ENCODE assay signal across 9 cellular contexts in the genomic region with DNA sequence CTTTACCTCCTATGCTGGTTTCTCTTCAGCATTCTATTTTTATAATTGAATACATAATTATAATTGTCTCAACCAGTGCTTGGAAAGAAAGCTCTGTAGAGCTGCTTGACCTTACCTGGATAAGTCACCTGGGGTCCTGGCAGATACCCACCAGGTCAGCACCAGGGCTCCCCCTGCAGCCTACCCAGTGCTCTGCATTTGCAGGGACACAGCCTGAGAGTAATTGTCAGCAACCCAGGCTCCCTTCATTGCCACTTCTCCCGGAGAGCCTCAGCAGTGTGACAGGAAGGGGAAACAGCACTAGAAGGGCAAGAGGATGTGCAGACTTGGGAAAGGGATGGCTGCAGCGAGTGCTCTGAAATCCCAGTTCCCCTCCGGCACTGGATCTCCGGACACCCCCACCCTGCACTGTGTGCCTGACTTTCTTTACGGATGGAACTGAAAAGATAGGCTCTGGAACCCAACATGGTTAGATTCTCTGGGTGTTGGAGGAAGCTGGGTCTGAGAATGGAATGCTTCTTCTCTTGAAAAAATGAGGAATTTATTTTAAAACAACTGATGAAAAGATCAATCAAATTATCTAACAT. TPM values are rescaled to one million over a fixed set of nuclear protein-coding genes. Genes with fewer than 3 reads are reported as not detected.
DNase-seq lines count a peak whose midpoint lies in the region; ATAC-seq, FAIRE-seq and TF ChIP-seq lines count a peak whose summit lies in the region.
"Had no signal": no experiment of that assay in that cellular context is flagged by ENCODE, and none has a peak within 500 bp of the region (broad histone marks: within the 10 kb centered on the region; RNA-seq: fewer than 3 reads in every experiment).

No MANE protein-coding gene starts in this region.

- intact Hi-C loops in Right ventricle myocardium inferior (cut with DNase I) = no loop called here

- ATAC-seq in Right ventricle myocardium inferior (peak; percentile 42), HG02973 (IDR thresholded peaks at IDR 0.05; ENCODE audit: unreplicated experiment) (peak; percentile 67)

- H3K27me3 ChIP-seq in right atrium auricular region = no peaks in the 10 kb centered on the region
- H3K27me3 ChIP-seq in tibial nerve = no peaks in the 10 kb centered on the region

- DNase-seq in Right ventricle myocardium inferior (ENCODE audit: missing footprints) (no peak), right atrium auricular region (ENCODE audit: low spot score) (no peak), SKM-1 (lab: John Stamatoyannopoulos, UW; ENCODE audit: unreplicated experiment) (peak; percentile 26), epithelial cell of proximal tubule (ENCODE audit: low read depth) (no peak), tibial nerve (ENCODE audit: low spot score in 2 of 2) (no peak), HTR-8/SVneo (ENCODE audit: insufficient read length, low spot score) (no peak)
- peak in 2 of 3 donors; percentile 12 to 30 for DNase-seq in stimulated activated CD4-positive, alpha-beta T cell treated with anti-CD3 and anti-CD28 coated beads, Interleukin-12 subunit alpha, Interleukin-12 subunit beta, amount 100 ng/mL, for 48 hours (ENCODE audit: low read depth in 2 of 3, low spot score in 1 of 3)

- no peak for TF ChIP-seq EP300 in tibial nerve (IDR thresholded peaks at IDR 0.05)

- no peak for TF ChIP-seq POLR2A in tibial nerve (IDR thresholded peaks at IDR 0.05)

- H3K4me3 ChIP-seq in right atrium auricular region = no peak overlapping the region
- H3K4me3 ChIP-seq in epithelial cell of proximal tubule (ENCODE audit: low read depth, low read length) = no peak overlapping the region
- no peak overlapping the region for H3K4me3 ChIP-seq in tibial nerve
- H3K4me3 ChIP-seq: adrenal gland had no signal

- H3K9me3 ChIP-seq in right atrium auricular region (no peaks in the 10 kb centered on the region), tibial nerve (no peaks in the 10 kb centered on the region)
- H3K9me3 ChIP-seq: adrenal gland had no signal

- WGBS in tibial nerve, 2 donors = 17 to 26% methylated on average over 5 of the region's 5 CpGs

- H3K27ac ChIP-seq in right atrium auricular region (no peak overlapping the region), tibial nerve (no peak overlapping the region)
- H3K27ac ChIP-seq: adrenal gland had no signal

- H3K36me3 ChIP-seq in right atrium auricular region (no peaks in the 10 kb centered on the region), tibial nerve (no peaks in the 10 kb centered on the region)
- H3K36me3 ChIP-seq: adrenal gland had no signal

- FAIRE-seq in HTR-8/SVneo (lab: Jason Lieb, UNC) = no peak

- H3K4me1 ChIP-seq in right atrium auricular region = no peaks in the 10 kb centered on the region
- H3K4me1 ChIP-seq in tibial nerve = no peaks in the 10 kb centered on the region
- H3K4me1 ChIP-seq: adrenal gland had no signal

- TF ChIP-seq CTCF in right atrium auricular region (IDR thresholded peaks at IDR 0.05) (peak in 1 of 2 donors; percentile 35), epithelial cell of proximal tubule (conservative IDR thresholded peaks at IDR 0.05; ENCODE audit: low read depth, low read length) (peak; percentile 68), tibial nerve (IDR thresholded peaks at IDR 0.05) (no peak)

RNA-seq across cellular contexts. Expression of gene PAX4, which starts 11.4 kb away (rescaled TPM):
- total RNA-seq in Right ventricle myocardium inferior = not detected
- total RNA-seq in right atrium auricular region = not detected
- total RNA-seq in epithelial cell of proximal tubule = not detected in 2 replicates
- total RNA-seq in tibial nerve = not detected
- total RNA-seq: adrenal gland had no signal

RNA-seq across cellular contexts. Expression of gene SND1, which starts 22.6 kb away (rescaled TPM):
- total RNA-seq in Right ventricle myocardium inferior = 85.0 TPM
- 10 to 100 TPM; 69.4 to 77.6 TPM for total RNA-seq in right atrium auricular region
- 122 and 137 TPM in 2 replicates for total RNA-seq in epithelial cell of proximal tubule
- total RNA-seq in tibial nerve = 100 to 1,000 TPM in 1 of 4 donors, 10 to 100 TPM in 3; 70.8 to 141 (median 85.7) TPM

RNA-seq across cellular contexts. Expression of gene FSCN3, which starts 35.8 kb away (rescaled TPM):
- 0.38 TPM for total RNA-seq in Right ventricle myocardium inferior
- 1 to 10 TPM in 1 of 2 donors, not detected in 1; 2.6 TPM for total RNA-seq in right atrium auricular region
- 2.4 and 4.1 TPM in 2 replicates for total RNA-seq in epithelial cell of proximal tubule
- total RNA-seq in tibial nerve = 1 to 10 TPM in 3 of 4 donors, under 1 TPM in 1; 0.63 to 2.7 (median 1.6) TPM

RNA-seq across cellular contexts. Expression of gene ARF5, which starts 41.1 kb away (rescaled TPM):
- total RNA-seq in Right ventricle myocardium inferior (78.1 TPM), right atrium auricular region (100 to 1,000 TPM; 127 to 146 TPM), epithelial cell of proximal tubule (252 and 276 TPM in 2 replicates), tibial nerve (100 to 1,000 TPM; 130 to 142 (median 136) TPM)

RNA-seq across cellular contexts. Expression of gene GCC1, which starts 44.0 kb away (rescaled TPM):
- 7.5 TPM for total RNA-seq in Right ventricle myocardium inferior
- 10 to 100 TPM in 1 of 2 donors, 1 to 10 TPM in 1; 4.9 to 10.1 TPM for total RNA-seq in right atrium auricular region
- 13.9 and 15.2 TPM in 2 replicates for total RNA-seq in epithelial cell of proximal tubule
- total RNA-seq in tibial nerve = 10 to 100 TPM; 16.0 to 18.3 (median 17.9) TPM

Comparison
In these comparisons a context has a peak if more than half of its experiments do, and no peak if none do; other contexts are left out.
1. DNase-seq: peak in SKM-1 (single experiment) and stimulated activated CD4-positive, alpha-beta T cell treated with anti-CD3 and anti-CD28 coated beads, Interleukin-12 subunit alpha, Interleukin-12 subunit beta, amount 100 ng/mL, for 48 hours (2 of 3); none in Right ventricle myocardium inferior (single experiment), right atrium auricular region (single experiment), epithelial cell of proximal tubule (single experiment), tibial nerve (0 of 2) and HTR-8/SVneo (single experiment).